In genomic region chr11:772429-773390, GRCh38 we compare ENCODE assay signal across 1 cellular context.
TF ChIP-seq lines count a peak whose summit lies in the region.

No MANE protein-coding gene starts in this region.

TF ChIP-seq in K562, 482 proteins besides CTCF, POLR2A, EP300 and RAD21:
- TF ChIP-seq ZNF507 (tag; conservative IDR thresholded peaks at IDR 0.05) (no peak), RBFOX2 (IDR thresholded peaks at IDR 0.05; ENCODE audit: low read depth, low read length) (peak; percentile 33), POLR2G (IDR thresholded peaks at IDR 0.05; ENCODE audit: low read depth, low read length) (peak; percentile 59)
TF ChIP-seq in K562: peak in this region for 2.
